8 cellular contexts compared by ENCODE assay signal in genomic region chr4:3106339-3107186, GRCh38. TPM values are rescaled to one million over a fixed set of nuclear protein-coding genes. Genes with fewer than 3 reads are reported as not detected.
DNase-seq lines count a peak whose midpoint lies in the region; ATAC-seq and TF ChIP-seq lines count a peak whose summit lies in the region.

No MANE protein-coding gene starts in this region.

- H3K4me3 Mint-ChIP-seq in IgD-negative memory B cell: no peak overlapping the region

- H3K4me3 ChIP-seq in DOHH2 (ENCODE audit: low read length) (no peak overlapping the region), foreskin fibroblast (ENCODE audit: low read depth in 1 of 2, low read length in 2 of 2) (no peak overlapping the region), subcutaneous abdominal adipose tissue (ENCODE audit: low read depth in 1 of 5, low read length in 5 of 5) (no peak overlapping the region)

- peaks cover 4 to 7% (median 5%) of the 10 kb centered on the region in 3 donors for H3K4me1 Mint-ChIP-seq in IgD-negative memory B cell

- TF ChIP-seq CTCF in DOHH2 (IDR thresholded peaks at IDR 0.05; ENCODE audit: low read depth, low read length, poor library complexity, severe bottlenecking): peak; percentile 93
- TF ChIP-seq CTCF in foreskin fibroblast (IDR thresholded peaks at IDR 0.05; ENCODE audit: low read depth, low read length): peak; percentile 98

- H3K79me2 ChIP-seq in DOHH2 (ENCODE audit: control insufficient read depth, low read length): peaks cover 28% of the 10 kb centered on the region

- no peak overlapping the region for H3K27ac ChIP-seq in DOHH2 (ENCODE audit: low read depth, low read length)
- peak overlapping the region; percentile 84 for H3K27ac ChIP-seq in subcutaneous abdominal adipose tissue (ENCODE audit: low read depth, low read length)

- peak overlapping the region in 2 of 3 donors; percentile 86 to 88 for H3K27ac Mint-ChIP-seq in IgD-negative memory B cell

- H3K9me3 Mint-ChIP-seq in IgD-negative memory B cell: no peaks in the 10 kb centered on the region

- H3K36me3 Mint-ChIP-seq in IgD-negative memory B cell: peaks cover 2% of the 10 kb centered on the region

- H3K9me3 ChIP-seq in DOHH2 (ENCODE audit: control insufficient read depth, insufficient read depth, low read length): no peaks in the 10 kb centered on the region
- no peaks in the 10 kb centered on the region for H3K9me3 ChIP-seq in subcutaneous abdominal adipose tissue (ENCODE audit: control insufficient read depth in 5 of 5, low read length in 5 of 5)

- H3K36me3 ChIP-seq in DOHH2 (ENCODE audit: control insufficient read depth, low read length) (peaks cover 79% of the 10 kb centered on the region), subcutaneous abdominal adipose tissue (ENCODE audit: control insufficient read depth in 5 of 5, insufficient read depth in 5 of 5, low read length in 5 of 5) (peaks cover 9 to 54% (median 24%) of the 10 kb centered on the region in 5 donors)

- peak; percentile 17 for DNase-seq in SHP77 treated with DMSO at 0.1 percent for 48 hours (lab: John Stamatoyannopoulos, UW)
- DNase-seq in activated effector memory CD4-positive, alpha-beta T cell treated with anti-CD3 and anti-CD28 coated beads, Interleukin-2, amount 50 U/mL, for 16 hours: peak; percentile 95
- DNase-seq in foreskin fibroblast: peak; percentile 88 to 97
- peak in 54 of 56 donors; percentile 25 to 92 (median 75) for DNase-seq in nucleus accumbens (lab: John Stamatoyannopoulos, UW)

- ATAC-seq in GM21529 (IDR thresholded peaks at IDR 0.05; ENCODE audit: unreplicated experiment): peak; percentile 97

- no peaks in the 10 kb centered on the region for H3K9me2 ChIP-seq in DOHH2 (replicated peaks; ENCODE audit: control insufficient read depth, low read length)

- peaks cover 4% of the 10 kb centered on the region; the same call in 1 of the 2 replicates for H3K4me1 ChIP-seq in DOHH2 (ENCODE audit: control insufficient read depth, low read length)
- peaks cover 9 to 41% (median 26%) of the 10 kb centered on the region in 5 donors for H3K4me1 ChIP-seq in subcutaneous abdominal adipose tissue (ENCODE audit: control insufficient read depth in 5 of 5, insufficient read depth in 5 of 5, low read length in 5 of 5)

- H4K20me1 ChIP-seq in DOHH2 (ENCODE audit: control insufficient read depth, insufficient read depth, low read depth, low read length): 0 out of 2 replicates have a peak, but pooled peaks cover 5% of the 10 kb centered on the region

- H3F3A ChIP-seq in DOHH2 (ENCODE audit: control insufficient read depth, insufficient read depth): peaks cover 13% of the 10 kb centered on the region; the same call in 1 of the 2 replicates

- no peaks in the 10 kb centered on the region for H3K27me3 ChIP-seq in DOHH2 (ENCODE audit: control insufficient read depth, low read length)
- no peaks in the 10 kb centered on the region for H3K27me3 ChIP-seq in subcutaneous abdominal adipose tissue (ENCODE audit: control insufficient read depth in 5 of 5, insufficient read depth in 4 of 5, low read length in 5 of 5)

- H3K9ac ChIP-seq in subcutaneous abdominal adipose tissue (ENCODE audit: low read length in 5 of 5): peak overlapping the region in 2 of 5 donors; percentile 20 to 21

- no peaks in the 10 kb centered on the region for H3K27me3 Mint-ChIP-seq in IgD-negative memory B cell

- H3K4me2 ChIP-seq in DOHH2 (ENCODE audit: low read length): no peak overlapping the region

RNA-seq across cellular contexts. Expression of gene HTT, which starts 32.1 kb away (rescaled TPM):
- 10.0 TPM for polyA plus RNA-seq in IgD-negative memory B cell

RNA-seq across cellular contexts. Expression of gene HTT-AS, which starts 32.2 kb away (rescaled TPM):
- polyA plus RNA-seq in IgD-negative memory B cell: not detected

Comparison
In these comparisons a context has a peak if more than half of its experiments do, and no peak if none do; other contexts are left out.
1. DNase-seq: peak in every context shown above with its lines; median percentile 95 in activated effector memory CD4-positive, alpha-beta T cell treated with anti-CD3 and anti-CD28 coated beads, Interleukin-2, amount 50 U/mL, for 16 hours; 92 in foreskin fibroblast; 75 in nucleus accumbens; 17 in SHP77 treated with DMSO at 0.1 percent for 48 hours.